14 cellular contexts compared by ENCODE assay signal in the genomic region with DNA sequence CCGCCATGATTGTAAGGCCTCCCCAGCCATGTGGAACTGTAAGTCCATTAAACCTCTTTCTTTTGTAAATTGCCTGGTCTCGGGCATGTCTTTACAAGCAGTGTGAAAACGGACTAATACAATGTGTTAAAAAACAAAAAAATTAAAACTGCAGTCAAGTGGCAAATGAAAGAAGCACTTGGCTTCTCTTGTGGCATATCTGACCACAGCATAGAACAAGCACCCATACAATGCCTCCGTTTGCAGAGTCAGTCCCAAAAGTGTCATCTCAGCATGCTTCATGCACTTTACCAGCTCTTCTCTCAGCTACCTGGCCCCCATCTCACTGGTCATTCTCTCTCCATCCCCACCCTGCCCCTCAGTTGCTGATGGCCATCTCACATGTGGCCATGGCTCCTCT. TPM values are rescaled to one million over a fixed set of nuclear protein-coding genes. Genes with fewer than 3 reads are reported as not detected.
A peak's percentile ranks its signal among the peaks of the same experiment; 100 is the strongest.
DNase-seq lines count a peak whose midpoint lies in the region; ATAC-seq, FAIRE-seq and TF ChIP-seq lines count a peak whose summit lies in the region.
"Had no signal": no experiment of that assay in that cellular context is flagged by ENCODE, and none has a peak within 500 bp of the region (broad histone marks: within the 10 kb centered on the region; RNA-seq: fewer than 3 reads in every experiment).

No MANE protein-coding gene starts in this region.

- WGBS in GM12878 (ENCODE audit: insufficient coverage, insufficient replicate concordance, low lambda C conversion rate, missing lambda C conversion rate) = 59% methylated on average over 4 of the region's 4 CpGs

- H3K9me3 ChIP-seq in GM12878 (replicated peaks; ENCODE audit: control insufficient read depth, insufficient read depth, low read length) (no peaks in the 10 kb centered on the region; the same call in 2 of the 3 replicates), neural progenitor cell (ENCODE audit: low read depth) (no peaks in the 10 kb centered on the region)
- H3K9me3 ChIP-seq: BLaER1, Caco-2 had no signal

- no TSS peak for BruUV-seq in GM12878 (replicated peaks; lab: Mats Ljungman, UMichigan)

- no peak overlapping the region for H3K4me3 Mint-ChIP-seq in activated naive CD4-positive, alpha-beta T cell treated with anti-CD3 and anti-CD28 coated beads, Interleukin-2, amount 50 U/mL, for 24 hours
- H3K4me3 Mint-ChIP-seq in immature natural killer cell = peak overlapping the region in 4 of 5 donors; percentile 19 to 79 (median 48)
- peak overlapping the region; percentile 10 for H3K4me3 Mint-ChIP-seq in neural progenitor cell

- H3K27me3 Mint-ChIP-seq in activated naive CD4-positive, alpha-beta T cell treated with anti-CD3 and anti-CD28 coated beads, Interleukin-2, amount 50 U/mL, for 24 hours = no peaks in the 10 kb centered on the region
- peaks cover 0 to 12% (median 4%) of the 10 kb centered on the region in 3 donors for H3K27me3 Mint-ChIP-seq in immature natural killer cell (ENCODE audit: low read depth in 3 of 3)
- peaks cover 9% of the 10 kb centered on the region for H3K27me3 Mint-ChIP-seq in neural progenitor cell (ENCODE audit: insufficient read depth, low read depth)

- TF ChIP-seq RAD21 in GM12878 (IDR thresholded peaks at IDR 0.05; ENCODE audit: insufficient read depth, low read depth, low read length) = no peak

- TF ChIP-seq POLR2A in GM12878 (IDR thresholded peaks at IDR 0.05; ENCODE audit: low read depth, low read length) = no peak

- peaks cover 15% of the 10 kb centered on the region for H3K4me1 Mint-ChIP-seq in activated naive CD4-positive, alpha-beta T cell treated with anti-CD3 and anti-CD28 coated beads, Interleukin-2, amount 50 U/mL, for 24 hours
- H3K4me1 Mint-ChIP-seq in immature natural killer cell (peaks cover 3 to 18% of the 10 kb centered on the region in 2 donors), neural progenitor cell (peaks cover 18% of the 10 kb centered on the region)

- H3K9me3 Mint-ChIP-seq in activated naive CD4-positive, alpha-beta T cell treated with anti-CD3 and anti-CD28 coated beads, Interleukin-2, amount 50 U/mL, for 24 hours = no peaks in the 10 kb centered on the region
- H3K9me3 Mint-ChIP-seq in activated naive CD4-positive, alpha-beta T cell treated with anti-CD3 and anti-CD28 coated beads, Interleukin-2, amount 50 U/mL, for 72 hours = peaks cover 0 to 12% of the 10 kb centered on the region in 2 donors
- peaks cover 0 to 2% (median 0%) of the 10 kb centered on the region in 6 donors for H3K9me3 Mint-ChIP-seq in immature natural killer cell
- H3K9me3 Mint-ChIP-seq in neural progenitor cell = peaks cover 3% of the 10 kb centered on the region

- H3K27ac ChIP-seq in GM12878 (ENCODE audit: control insufficient read depth, insufficient read depth) = no peak overlapping the region
- H3K27ac ChIP-seq in neural progenitor cell = no peak overlapping the region
- no peak overlapping the region for H3K27ac ChIP-seq in coronary artery
- H3K27ac ChIP-seq: 22Rv1, BLaER1 had no signal

- H3K27ac Mint-ChIP-seq in activated naive CD4-positive, alpha-beta T cell treated with anti-CD3 and anti-CD28 coated beads, Interleukin-2, amount 50 U/mL, for 24 hours = peak overlapping the region; percentile 26
- H3K27ac Mint-ChIP-seq in activated naive CD4-positive, alpha-beta T cell treated with anti-CD3 and anti-CD28 coated beads, Interleukin-2, amount 50 U/mL, for 72 hours = no peak overlapping the region
- H3K27ac Mint-ChIP-seq in immature natural killer cell (peak overlapping the region in 4 of 6 donors; percentile 41 to 79 (median 48)), neural progenitor cell (no peak overlapping the region)
- H3K27ac Mint-ChIP-seq: CD8-positive, alpha-beta memory T cell had no signal

- no peak for TF ChIP-seq CTCF in GM12878 (IDR thresholded peaks at IDR 0.05 in 2 of 3, conservative IDR thresholded peaks at IDR 0.05 in 1 of 3; ENCODE audit: control insufficient read depth in 2 of 3, extremely low read depth in 1 of 3, insufficient read depth in 1 of 3, low read depth in 3 of 3, low read length in 3 of 3)
- no peak for TF ChIP-seq CTCF in neural progenitor cell (IDR thresholded peaks at IDR 0.05)
- TF ChIP-seq CTCF in coronary artery (IDR thresholded peaks at IDR 0.05) = no peak

- CTCF ChIA-PET in GM12878 (lab: Yijun Ruan, JAX) = no interaction called here

- H3F3A ChIP-seq in neural progenitor cell (ENCODE audit: low read depth) = no peaks in the 10 kb centered on the region

- no peak overlapping the region for H3K4me2 ChIP-seq in GM12878 (ENCODE audit: control insufficient read depth, insufficient read depth)
- H3K4me2 ChIP-seq in neural progenitor cell = no peak overlapping the region

- H3K36me3 Mint-ChIP-seq in activated naive CD4-positive, alpha-beta T cell treated with anti-CD3 and anti-CD28 coated beads, Interleukin-2, amount 50 U/mL, for 24 hours = no peaks in the 10 kb centered on the region
- no peaks in the 10 kb centered on the region for H3K36me3 Mint-ChIP-seq in activated naive CD4-positive, alpha-beta T cell treated with anti-CD3 and anti-CD28 coated beads, Interleukin-2, amount 50 U/mL, for 72 hours
- peaks cover 0 to 3% (median 0%) of the 10 kb centered on the region in 3 donors for H3K36me3 Mint-ChIP-seq in immature natural killer cell
- no peaks in the 10 kb centered on the region for H3K36me3 Mint-ChIP-seq in neural progenitor cell
- H3K36me3 Mint-ChIP-seq: CD8-positive, alpha-beta memory T cell had no signal

- RAD21 ChIA-PET in GM12878 (lab: Charles Lee; ENCODE audit: unreplicated experiment) = no interaction called here

- in situ Hi-C loops in GM12878 (cut with MboI) = no loop called here

- H3K79me2 ChIP-seq in GM12878 (ENCODE audit: control insufficient read depth, insufficient read depth, low read length) (no peaks in the 10 kb centered on the region), neural progenitor cell (ENCODE audit: low read depth) (no peaks in the 10 kb centered on the region)

- H3K4me3 ChIP-seq in GM12878 = no peak overlapping the region
- no peak overlapping the region for H3K4me3 ChIP-seq in neural progenitor cell
- no peak overlapping the region for H3K4me3 ChIP-seq in coronary artery
- H3K4me3 ChIP-seq: BLaER1 had no signal

- H3K9ac ChIP-seq in GM12878 (ENCODE audit: control insufficient read depth, insufficient read depth, low read length) (no peak overlapping the region), neural progenitor cell (no peak overlapping the region)
- H3K9ac ChIP-seq: BLaER1 had no signal

- ATAC-seq in activated naive CD4-positive, alpha-beta T cell treated with anti-CD3 and anti-CD28 coated beads, Interleukin-2, amount 50 U/mL, for 72 hours = no peak
- no peak for ATAC-seq in GM12878

- no peaks in the 10 kb centered on the region for H3K27me3 ChIP-seq in GM12878 (replicated peaks in 1 of 2; ENCODE audit: control insufficient read depth in 2 of 2, insufficient read depth in 2 of 2, low read length in 1 of 2)
- no peaks in the 10 kb centered on the region for H3K27me3 ChIP-seq in neural progenitor cell
- H3K27me3 ChIP-seq: BLaER1 had no signal

- SMC1A ChIA-PET in GM12878 (lab: Charles Lee; ENCODE audit: uncharacterized antibody, unreplicated experiment) = interaction anchor here (1.0 kb wide), 1 partner anchor 13 kb away, joined by 3 read pairs; no protein-coding TSS in a partner anchor

- no peak overlapping the region for H2AFZ ChIP-seq in GM12878 (ENCODE audit: control insufficient read depth, low read depth, low read length)
- H2AFZ ChIP-seq in neural progenitor cell (replicated peaks) = peak overlapping the region; percentile 99

- DNase-seq in activated naive CD4-positive, alpha-beta T cell treated with anti-CD3 and anti-CD28 coated beads, Interleukin-2, amount 50 U/mL, for 72 hours (ENCODE audit: low spot score in 2 of 2) = no peak
- no peak for DNase-seq in GM12878 (ENCODE audit: low read depth, low spot score)
- DNase-seq in immature natural killer cell = peak in 2 of 3 donors; percentile 3 to 12
- no peak for DNase-seq in neural progenitor cell (ENCODE audit: low spot score)
- DNase-seq in coronary artery (ENCODE audit: low spot score) = no peak
- no peak for DNase-seq in RCC 7860 (ENCODE audit: low spot score)
- DNase-seq in posterior cingulate gyrus = no peak
- DNase-seq: Caco-2; CD8-positive, alpha-beta memory T cell; DND-41; GDM1 had no signal

- no peak for TF ChIP-seq EP300 in GM12878 (IDR thresholded peaks at IDR 0.05; ENCODE audit: borderline replicate concordance in 1 of 2, control insufficient read depth in 1 of 2, low read depth in 2 of 2, low read length in 2 of 2)

- H4K20me1 ChIP-seq in GM12878 (ENCODE audit: control insufficient read depth, insufficient read depth) (no peaks in the 10 kb centered on the region), neural progenitor cell (ENCODE audit: low read depth) (no peaks in the 10 kb centered on the region)
- H4K20me1 ChIP-seq: BLaER1 had no signal

- no peak for FAIRE-seq in GM12878 (lab: Jason Lieb, UNC)
- FAIRE-seq in RCC 7860 (lab: Jason Lieb, UNC) = no peak

- H3K36me3 ChIP-seq in GM12878 (ENCODE audit: control insufficient read depth in 2 of 2, insufficient read depth in 2 of 2, low read length in 1 of 2) (no peaks in the 10 kb centered on the region), neural progenitor cell (no peaks in the 10 kb centered on the region)
- H3K36me3 ChIP-seq: BLaER1 had no signal

- peaks cover 3% of the 10 kb centered on the region; the same call in 1 of the 2 replicates for H3K4me1 ChIP-seq in GM12878 (ENCODE audit: control insufficient read depth, insufficient read depth, low read length)
- H3K4me1 ChIP-seq in neural progenitor cell = no peaks in the 10 kb centered on the region
- H3K4me1 ChIP-seq: Caco-2 had no signal

- intact Hi-C loops in GM12878 (cut with micrococcal nuclease; ENCODE audit: unreplicated experiment) (no loop called here), posterior cingulate gyrus (cut with DNase I) (no loop called here)

- POLR2A ChIA-PET in GM12878 (lab: Charles Lee) = no interaction called here

RNA-seq across cellular contexts. Expression of a gene that starts 51.1 kb away (rescaled TPM):
- 1 to 10 TPM; 1.6 to 2.3 TPM for total RNA-seq in activated naive CD4-positive, alpha-beta T cell treated with anti-CD3 and anti-CD28 coated beads, Interleukin-2, amount 50 U/mL, for 72 hours
- total RNA-seq in GM12878 (2013; cell fraction: nucleolus; rRNA removed) = 289 and 314 TPM in 2 replicates
- 54.7 and 57.5 TPM in 2 replicates for total RNA-seq in GM12878 (2014; rRNA removed)
- total RNA-seq in GM12878 (2014; rRNA removed; fragmentation: Illumina TruSeq; extraction: Trizol) = 44.1 and 46.1 TPM in 2 replicates
- total RNA-seq in GM12878 (2021) = 94.7 and 96.7 TPM in 2 replicates
- 14.1 TPM for polyA plus RNA-seq in GM12878 (2011; ENCODE audit: low read depth)
- 31.4 and 41.3 TPM in 2 replicates for polyA plus RNA-seq in GM12878 (2011; rRNA removed)
- 22.3 and 23.6 TPM in 2 replicates for polyA plus RNA-seq in GM12878 (2011; cell fraction: cytosol; rRNA removed)
- 127 and 131 TPM in 2 replicates for polyA plus RNA-seq in GM12878 (2011; cell fraction: nucleus; rRNA removed)
- 24.5 and 32.2 TPM in 2 replicates for polyA plus RNA-seq in GM12878 (2012)
- polyA plus RNA-seq in GM12878 (2014; fragmentation: Illumina TruSeq; extraction: Trizol) = 43.6 and 48.4 TPM in 2 replicates
- 10 to 100 TPM in 1 of 2 experiments, 1 to 10 TPM in 1; 8.2 to 10.4 TPM for polyA plus RNA-seq in GM12878 (2014; fragmentation: Nextera tagmentation; extraction: Ambion mirVana)
- polyA plus RNA-seq in GM12878 (2014; rRNA removed) = 48.2 and 56.5 TPM in 2 replicates
- 10 to 100 TPM; 55.5 to 56.0 TPM for polyA plus RNA-seq in GM12878 (2016; fragmentation: Nextera tagmentation; extraction: Ambion mirVana)
- polyA minus RNA-seq in GM12878 (2011; rRNA and poly(A)+ RNA removed) = 88.0 and 110 TPM in 2 replicates
- 13.4 and 14.3 TPM in 2 replicates for polyA minus RNA-seq in GM12878 (2011; cell fraction: cytosol; rRNA and poly(A)+ RNA removed)
- 88.4 and 117 TPM in 2 replicates for polyA minus RNA-seq in GM12878 (2011; cell fraction: nucleus; rRNA and poly(A)+ RNA removed)
- polyA plus RNA-seq in immature natural killer cell = 1 to 10 TPM in 1 of 3 donors, under 1 TPM in 1, not detected in 1; 0.82 to 1.3 TPM
- 29.5 and 47.5 TPM in 2 replicates for total RNA-seq in neural progenitor cell (ENCODE audit: low replicate concordance)
- polyA plus RNA-seq: CD8-positive, alpha-beta memory T cell had no signal

Comparison
In these comparisons a context has a peak if more than half of its experiments do, and no peak if none do; other contexts are left out.
1. H3K27ac Mint-ChIP-seq: peak in activated naive CD4-positive, alpha-beta T cell treated with anti-CD3 and anti-CD28 coated beads, Interleukin-2, amount 50 U/mL, for 24 hours (single experiment) and immature natural killer cell (4 of 6); none in activated naive CD4-positive, alpha-beta T cell treated with anti-CD3 and anti-CD28 coated beads, Interleukin-2, amount 50 U/mL, for 72 hours (0 of 2) and neural progenitor cell (single experiment).
2. DNase-seq: peak in immature natural killer cell (2 of 3); none in activated naive CD4-positive, alpha-beta T cell treated with anti-CD3 and anti-CD28 coated beads, Interleukin-2, amount 50 U/mL, for 72 hours (0 of 2), GM12878 (single experiment), neural progenitor cell (single experiment), coronary artery (single experiment), RCC 7860 (single experiment) and posterior cingulate gyrus (0 of 10).